In the genomic region with DNA sequence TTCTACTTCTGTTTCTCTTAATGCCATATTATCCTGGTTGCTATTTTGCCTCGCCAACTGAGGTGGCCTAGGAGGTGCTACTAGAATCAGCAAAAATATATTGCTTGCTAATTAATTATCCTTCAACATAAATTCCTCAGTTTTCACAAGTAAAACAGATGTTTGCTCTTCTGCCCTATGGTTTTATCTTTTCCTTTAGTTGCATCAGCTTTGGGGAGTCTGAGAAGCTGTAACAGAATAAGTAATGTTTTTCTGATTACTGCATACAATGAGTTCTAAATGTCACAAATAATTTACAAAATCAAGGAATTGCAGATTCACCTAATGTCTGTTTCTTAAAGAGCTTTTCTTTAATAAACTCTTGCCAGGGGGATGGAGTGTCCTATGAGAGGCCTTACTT, we compare ENCODE assay signal across 1 cellular context.
TF ChIP-seq lines count a peak whose summit lies in the region.

No MANE protein-coding gene starts in this region.

TF ChIP-seq in K562, 482 proteins besides CTCF, POLR2A, EP300 and RAD21 (continued from another document):
- TF ChIP-seq, protein P1, sequence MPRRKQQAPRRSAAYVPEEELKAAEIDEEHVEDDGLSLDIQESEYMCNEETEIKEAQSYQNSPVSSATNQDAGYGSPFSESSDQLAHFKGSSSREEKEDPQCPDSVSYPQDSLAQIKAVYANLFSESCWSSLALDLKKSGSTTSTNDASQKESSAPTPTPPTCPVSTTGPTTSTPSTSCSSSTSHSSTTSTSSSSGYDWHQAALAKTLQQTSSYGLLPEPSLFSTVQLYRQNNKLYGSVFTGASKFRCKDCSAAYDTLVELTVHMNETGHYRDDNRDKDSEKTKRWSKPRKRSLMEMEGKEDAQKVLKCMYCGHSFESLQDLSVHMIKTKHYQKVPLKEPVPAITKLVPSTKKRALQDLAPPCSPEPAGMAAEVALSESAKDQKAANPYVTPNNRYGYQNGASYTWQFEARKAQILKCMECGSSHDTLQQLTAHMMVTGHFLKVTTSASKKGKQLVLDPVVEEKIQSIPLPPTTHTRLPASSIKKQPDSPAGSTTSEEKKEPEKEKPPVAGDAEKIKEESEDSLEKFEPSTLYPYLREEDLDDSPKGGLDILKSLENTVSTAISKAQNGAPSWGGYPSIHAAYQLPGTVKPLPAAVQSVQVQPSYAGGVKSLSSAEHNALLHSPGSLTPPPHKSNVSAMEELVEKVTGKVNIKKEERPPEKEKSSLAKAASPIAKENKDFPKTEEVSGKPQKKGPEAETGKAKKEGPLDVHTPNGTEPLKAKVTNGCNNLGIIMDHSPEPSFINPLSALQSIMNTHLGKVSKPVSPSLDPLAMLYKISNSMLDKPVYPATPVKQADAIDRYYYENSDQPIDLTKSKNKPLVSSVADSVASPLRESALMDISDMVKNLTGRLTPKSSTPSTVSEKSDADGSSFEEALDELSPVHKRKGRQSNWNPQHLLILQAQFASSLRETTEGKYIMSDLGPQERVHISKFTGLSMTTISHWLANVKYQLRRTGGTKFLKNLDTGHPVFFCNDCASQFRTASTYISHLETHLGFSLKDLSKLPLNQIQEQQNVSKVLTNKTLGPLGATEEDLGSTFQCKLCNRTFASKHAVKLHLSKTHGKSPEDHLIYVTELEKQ (CRISPR knock-in tag; IDR thresholded peaks at IDR 0.05) = no peak
- TF ChIP-seq CAMTA2 (CRISPR knock-in tag; conservative IDR thresholded peaks at IDR 0.05) = no peak
- no peak for TF ChIP-seq ZSCAN29 (IDR thresholded peaks at IDR 0.05)
- TF ChIP-seq POLR3A (IDR thresholded peaks at IDR 0.05; ENCODE audit: borderline replicate concordance, extremely low read depth, insufficient read depth, insufficient read length) = no peak
TF ChIP-seq in K562: peak in this region for 7.
